In genomic region chr17:43873091-43873490, GRCh38 we compare ENCODE assay signal across 26 cellular contexts. TPM values are rescaled to one million over a fixed set of nuclear protein-coding genes. Genes with fewer than 3 reads are reported as not detected.
DNase-seq lines count a peak whose midpoint lies in the region; ATAC-seq and TF ChIP-seq lines count a peak whose summit lies in the region.
"Had no signal": no experiment of that assay in that cellular context is flagged by ENCODE, and none has a peak within 500 bp of the region (broad histone marks: within the 10 kb centered on the region; RNA-seq: fewer than 3 reads in every experiment).

No MANE protein-coding gene starts in this region.

- H3K4me2 ChIP-seq in GM23338 (no peak overlapping the region), neural progenitor cell (no peak overlapping the region)

- H3K27ac ChIP-seq in AG04450 (ENCODE audit: low read depth, low read length) (no peak overlapping the region), GM23338 (ENCODE audit: low read depth) (no peak overlapping the region), neural progenitor cell (no peak overlapping the region)
- H3K27ac ChIP-seq: uterus had no signal

- CTCF ChIA-PET in AG04450 (lab: Charles Lee) (no interaction called here), WTC11 (lab: Charles Lee) (no interaction called here)

- H3K36me3 Mint-ChIP-seq in GM23338 (ENCODE audit: low read depth): no peaks in the 10 kb centered on the region
- no peaks in the 10 kb centered on the region for H3K36me3 Mint-ChIP-seq in WTC11
- no peaks in the 10 kb centered on the region for H3K36me3 Mint-ChIP-seq in neural progenitor cell

- H3K36me3 ChIP-seq in GM23338 (ENCODE audit: insufficient read depth): no peaks in the 10 kb centered on the region
- H3K36me3 ChIP-seq in neural progenitor cell: no peaks in the 10 kb centered on the region
- H3K36me3 ChIP-seq: HAP-1, uterus had no signal

- H3K4me3 Mint-ChIP-seq in GM23338 (no peak overlapping the region), WTC11 (peak overlapping the region; percentile 3; the same call in 1 of the 2 replicates), neural progenitor cell (no peak overlapping the region)
- H3K4me3 Mint-ChIP-seq: activated T-cell treated with anti-CD3 and anti-CD28 coated beads, Interleukin-2, amount 50 U/mL, for 4 hours; CD4-positive, alpha-beta T cell had no signal

- TF ChIP-seq CTCF in AG04450 (IDR thresholded peaks at IDR 0.05; ENCODE audit: low read depth, low read length) (0 out of 2 replicates have a peak, but pooled peaks have one; percentile 5), GM23338 (conservative IDR thresholded peaks at IDR 0.05; ENCODE audit: low read depth in 2 of 2) (peak; percentile 50 to 55), WTC11 (IDR thresholded peaks at IDR 0.05) (no peak), neural progenitor cell (IDR thresholded peaks at IDR 0.05) (peak; percentile 34)

- no peak overlapping the region for H3K4me3 ChIP-seq in AG04450 (ENCODE audit: low read depth, low read length)
- no peak overlapping the region for H3K4me3 ChIP-seq in GM23338
- no peak overlapping the region for H3K4me3 ChIP-seq in neural progenitor cell
- H3K4me3 ChIP-seq: HAP-1, uterus had no signal

- H3K27me3 ChIP-seq in AG04450 (ENCODE audit: control insufficient read depth, insufficient read depth, low read length) (peaks cover 48% of the 10 kb centered on the region), GM23338 (ENCODE audit: insufficient read depth) (no peaks in the 10 kb centered on the region), neural progenitor cell (peaks cover under 1% of the 10 kb centered on the region)
- H3K27me3 ChIP-seq: uterus had no signal

- H3K27ac Mint-ChIP-seq in GM23338: no peak overlapping the region
- H3K27ac Mint-ChIP-seq in WTC11: no peak overlapping the region
- no peak overlapping the region for H3K27ac Mint-ChIP-seq in neural progenitor cell
- H3K27ac Mint-ChIP-seq: CD4-positive, alpha-beta T cell had no signal

- H2AFZ ChIP-seq in GM23338 (no peak overlapping the region), neural progenitor cell (replicated peaks) (no peak overlapping the region)

- POLR2A ChIA-PET in AG04450 (lab: Yijun Ruan, JAX): no interaction called here
- POLR2A ChIA-PET in WTC11 (lab: Charles Lee): no interaction called here

- H3K4me1 ChIP-seq in GM23338 (ENCODE audit: insufficient read depth) (no peaks in the 10 kb centered on the region), neural progenitor cell (peaks cover 6% of the 10 kb centered on the region)
- H3K4me1 ChIP-seq: HAP-1, uterus had no signal

- H3F3A ChIP-seq in GM23338 (replicated peaks; ENCODE audit: low read depth): no peaks in the 10 kb centered on the region
- H3F3A ChIP-seq in neural progenitor cell (ENCODE audit: low read depth): no peaks in the 10 kb centered on the region

- ATAC-seq in GM23338 (peak; percentile 52; the same call in 2 of the 3 replicates), WTC11 (0 out of 2 replicates have a peak, but pooled peaks have one; percentile 26), HG03439 (IDR thresholded peaks at IDR 0.05; ENCODE audit: unreplicated experiment) (no peak)
- ATAC-seq: activated T-cell treated with anti-CD3 and anti-CD28 coated beads, Interleukin-2, amount 50 U/mL, for 4 hours had no signal

- H3K27me3 Mint-ChIP-seq in GM23338 (ENCODE audit: insufficient read depth, low read depth, poor library complexity): no peaks in the 10 kb centered on the region
- peaks cover 4% of the 10 kb centered on the region; the same call in 1 of the 2 replicates for H3K27me3 Mint-ChIP-seq in WTC11 (ENCODE audit: low read depth)
- peaks cover 4% of the 10 kb centered on the region for H3K27me3 Mint-ChIP-seq in neural progenitor cell (ENCODE audit: insufficient read depth, low read depth)

- no peak overlapping the region for H3K9ac ChIP-seq in neural progenitor cell

- H3K9me2 ChIP-seq in GM23338 (ENCODE audit: insufficient read depth): no peaks in the 10 kb centered on the region

- H3K9me3 Mint-ChIP-seq in GM23338 (no peaks in the 10 kb centered on the region), WTC11 (no peaks in the 10 kb centered on the region), neural progenitor cell (no peaks in the 10 kb centered on the region)
- H3K9me3 Mint-ChIP-seq: activated T-cell treated with anti-CD3 and anti-CD28 coated beads, Interleukin-2, amount 50 U/mL, for 4 hours; CD4-positive, alpha-beta T cell had no signal

- H3K9me3 ChIP-seq in AG04450 (ENCODE audit: control insufficient read depth, insufficient read depth, low read length) (no peaks in the 10 kb centered on the region), neural progenitor cell (ENCODE audit: low read depth) (no peaks in the 10 kb centered on the region)
- H3K9me3 ChIP-seq: HAP-1, uterus had no signal

- H3K79me2 ChIP-seq in GM23338 (replicated peaks; ENCODE audit: insufficient read depth) (no peaks in the 10 kb centered on the region), neural progenitor cell (ENCODE audit: low read depth) (no peaks in the 10 kb centered on the region)

- H4K20me1 ChIP-seq in GM23338 (replicated peaks; ENCODE audit: insufficient read depth) (no peaks in the 10 kb centered on the region), neural progenitor cell (ENCODE audit: low read depth) (no peaks in the 10 kb centered on the region)

- H3K4me1 Mint-ChIP-seq in GM23338 (peaks cover 2% of the 10 kb centered on the region; the same call in 1 of the 3 replicates), WTC11 (peaks cover 9% of the 10 kb centered on the region), neural progenitor cell (no peaks in the 10 kb centered on the region)

- DNase-seq in AG04450 (ENCODE audit: low read depth, low spot score): no peak
- peak; percentile 56 for DNase-seq in GM23338 (ENCODE audit: low spot score)
- no peak for DNase-seq in WTC11 (ENCODE audit: low spot score)
- no peak for DNase-seq in neural progenitor cell (ENCODE audit: low spot score)
- DNase-seq in A172 (ENCODE audit: low spot score): no peak
- no peak for DNase-seq in OCI-M1 (lab: John Stamatoyannopoulos, UW)
- DNase-seq in NCI-H2029 treated with DMSO at 0.1 percent for 48 hours (lab: John Stamatoyannopoulos, UW): no peak
- DNase-seq: activated naive CD4-positive, alpha-beta T cell treated with anti-CD3 and anti-CD28 coated beads, Interleukin-2, amount 50 U/mL, for 16 hours; activated T-cell treated with anti-CD3 and anti-CD28 coated beads, Interleukin-2, amount 50 U/mL, for 4 hours; anterior cingulate cortex; CD4-positive, alpha-beta T cell; cerebellar nuclear complex; DND-41; effector memory CD4-positive, alpha-beta T cell; Karpas-422; NCI-H1105 treated with DMSO at 0.1 percent for 48 hours; NCI-H2081 treated with DMSO at 0.1 percent for 48 hours; NCI-H446; NK-92 treated with Interleukin-12 subunit alpha and Interleukin-12 subunit beta, amount 100 ng/mL, for 24 hours; RPMI8226; stimulated activated CD4-positive, alpha-beta T cell treated with anti-CD3 and anti-CD28 coated beads, Interleukin-15, amount 100 ng/mL, for 24 hours; substantia nigra; T1000; uterus had no signal

TF ChIP-seq in GM23338, 12 proteins besides CTCF, POLR2A, EP300 and RAD21 (continues in another document):
- TF ChIP-seq JUNB (IDR thresholded peaks at IDR 0.05; ENCODE audit: unreplicated experiment) (no peak), POLR2AphosphoS5 (IDR thresholded peaks at IDR 0.05; ENCODE audit: low read depth) (no peak), NANOG (IDR thresholded peaks at IDR 0.05; ENCODE audit: borderline replicate concordance) (no peak), EZH2 (IDR thresholded peaks at IDR 0.05; ENCODE audit: low read depth, unreplicated experiment) (no peak)

TF ChIP-seq in WTC11, 78 proteins besides CTCF, POLR2A, EP300 and RAD21 (continues in another document):
- TF ChIP-seq GRHL2 (CRISPR knock-in tag; IDR thresholded peaks at IDR 0.05; ENCODE audit: insufficient replicate concordance, severe bottlenecking): no peak

RNA-seq across cellular contexts. Expression of gene CD300LG, which starts 26.1 kb away (rescaled TPM):
- polyA plus RNA-seq in AG04450 (2011; rRNA removed) (not detected in 2 replicates), GM23338 (2016; fragmentation: Nextera tagmentation; extraction: Ambion mirVana) (not detected in 2 replicates)
- polyA minus RNA-seq in AG04450 (2011; rRNA and poly(A)+ RNA removed): not detected in 2 replicates
- total RNA-seq in GM23338 (2014; rRNA removed; shearing (Covaris generic)): not detected in 2 replicates
- total RNA-seq in WTC11 (2021) (not detected in 3 replicates), neural progenitor cell (ENCODE audit: low replicate concordance) (not detected in 2 replicates)
- not detected in 2 replicates for total RNA-seq in A172 (2014; rRNA removed; shearing (Covaris generic))
- total RNA-seq: activated T-cell treated with anti-CD3 and anti-CD28 coated beads, Interleukin-2, amount 50 U/mL, for 4 hours; CD4-positive, alpha-beta T cell had no signal

RNA-seq across cellular contexts. Expression of gene MPP2, which starts 34.2 kb away (rescaled TPM):
- polyA plus RNA-seq in AG04450 (2011; rRNA removed): 2.4 and 2.5 TPM in 2 replicates
- polyA minus RNA-seq in AG04450 (2011; rRNA and poly(A)+ RNA removed): 2.9 and 3.6 TPM in 2 replicates
- total RNA-seq in GM23338 (2014; rRNA removed; shearing (Covaris generic)): 20.7 and 21.0 TPM in 2 replicates
- polyA plus RNA-seq in GM23338 (2016; fragmentation: Nextera tagmentation; extraction: Ambion mirVana): 7.2 and 7.8 TPM in 2 replicates
- total RNA-seq in WTC11 (2021): 29.3 to 31.4 TPM (median 29.9 TPM) in 3 replicates
- total RNA-seq in neural progenitor cell (ENCODE audit: low replicate concordance): 7.8 and 24.5 TPM in 2 replicates
- total RNA-seq in A172 (2014; rRNA removed; shearing (Covaris generic)): 4.8 TPM in 2 replicates

RNA-seq across cellular contexts. Expression of gene MPP3, which starts 40.1 kb away (rescaled TPM):
- polyA plus RNA-seq in AG04450 (2011; rRNA removed) (4.5 and 4.7 TPM in 2 replicates), GM23338 (2016; fragmentation: Nextera tagmentation; extraction: Ambion mirVana) (5.6 and 7.4 TPM in 2 replicates)
- polyA minus RNA-seq in AG04450 (2011; rRNA and poly(A)+ RNA removed): 4.6 and 6.6 TPM in 2 replicates
- 4.2 and 6.6 TPM in 2 replicates for total RNA-seq in GM23338 (2014; rRNA removed; shearing (Covaris generic))
- total RNA-seq in WTC11 (2021) (9.2 to 11.3 TPM (median 10.3 TPM) in 3 replicates), neural progenitor cell (ENCODE audit: low replicate concordance) (6.1 and 7.0 TPM in 2 replicates)
- total RNA-seq in A172 (2014; rRNA removed; shearing (Covaris generic)): 11.6 and 19.1 TPM in 2 replicates
